Comparison of ENCODE assay signal across 1 cellular context in genomic region chr10:133420028-133420427, GRCh38.
TF ChIP-seq lines count a peak whose summit lies in the region.

No MANE protein-coding gene starts in this region.

TF ChIP-seq in GM12878, 131 proteins besides CTCF, POLR2A, EP300 and RAD21:
- TF ChIP-seq NR2F1 (conservative IDR thresholded peaks at IDR 0.05) = no peak
- TF ChIP-seq, protein P1, sequence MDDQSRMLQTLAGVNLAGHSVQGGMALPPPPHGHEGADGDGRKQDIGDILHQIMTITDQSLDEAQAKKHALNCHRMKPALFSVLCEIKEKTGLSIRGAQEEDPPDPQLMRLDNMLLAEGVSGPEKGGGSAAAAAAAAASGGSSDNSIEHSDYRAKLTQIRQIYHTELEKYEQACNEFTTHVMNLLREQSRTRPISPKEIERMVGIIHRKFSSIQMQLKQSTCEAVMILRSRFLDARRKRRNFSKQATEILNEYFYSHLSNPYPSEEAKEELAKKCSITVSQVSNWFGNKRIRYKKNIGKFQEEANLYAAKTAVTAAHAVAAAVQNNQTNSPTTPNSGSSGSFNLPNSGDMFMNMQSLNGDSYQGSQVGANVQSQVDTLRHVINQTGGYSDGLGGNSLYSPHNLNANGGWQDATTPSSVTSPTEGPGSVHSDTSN (IDR thresholded peaks at IDR 0.05; ENCODE audit: insufficient replicate concordance, low read depth, low read length) = no peak
- TF ChIP-seq CREB1 (IDR thresholded peaks at IDR 0.05; ENCODE audit: low read depth) = no peak
- no peak for TF ChIP-seq TAF1 (IDR thresholded peaks at IDR 0.05; ENCODE audit: borderline replicate concordance, low read depth, low read length)
- no peak for TF ChIP-seq SP1 (IDR thresholded peaks at IDR 0.05; ENCODE audit: low read depth, low read length)
- no peak for TF ChIP-seq MEF2A (IDR thresholded peaks at IDR 0.05; ENCODE audit: insufficient read depth, low read depth, low read length)
- no peak for TF ChIP-seq TBL1XR1 (IDR thresholded peaks at IDR 0.05; ENCODE audit: low read depth, low read length)
